1 cellular context compared by ENCODE assay signal in genomic region chr15:55318588-55319494, GRCh38.
TF ChIP-seq lines count a peak whose summit lies in the region.

TSS of gene PIGB (plus strand) at chr15:55319222. CDS start at chr15:55319251, 29 bp downstream.
TSS of gene PIGBOS1 (minus strand) at chr15:55319123. CDS start at chr15:55317792, 1,331 bp downstream.

TF ChIP-seq in GM12878, 131 proteins besides CTCF, POLR2A, EP300 and RAD21 (continued from another document and continues in another):
- TF ChIP-seq USF2 (IDR thresholded peaks at IDR 0.05; ENCODE audit: borderline replicate concordance, low read depth, low read length), result no peak
- peak; percentile 90 for TF ChIP-seq E4F1 (IDR thresholded peaks at IDR 0.05; ENCODE audit: borderline replicate concordance, partially characterized antibody)
- TF ChIP-seq SMC3 (IDR thresholded peaks at IDR 0.05; ENCODE audit: borderline replicate concordance, low read length), result no peak
- peak; percentile 57 for TF ChIP-seq MTA2 (IDR thresholded peaks at IDR 0.05; ENCODE audit: low read depth)
- no peak for TF ChIP-seq E2F8 (IDR thresholded peaks at IDR 0.05; ENCODE audit: low read depth, partially characterized antibody)
- TF ChIP-seq KDM1A (IDR thresholded peaks at IDR 0.05; ENCODE audit: borderline replicate concordance), result no peak
- TF ChIP-seq BCL11A (IDR thresholded peaks at IDR 0.05; ENCODE audit: low read depth, low read length), result no peak
- no peak for TF ChIP-seq EZH2 (IDR thresholded peaks at IDR 0.05; ENCODE audit: borderline replicate concordance, control insufficient read depth, low read depth, low read length)
- TF ChIP-seq CHD4 (IDR thresholded peaks at IDR 0.05), result no peak
- peak; percentile 96 for TF ChIP-seq POLR2AphosphoS5 (IDR thresholded peaks at IDR 0.05; ENCODE audit: low read length)
- no peak; the same call in 1 of the 2 replicates for TF ChIP-seq NR2F1 (conservative IDR thresholded peaks at IDR 0.05)
- TF ChIP-seq NR2C2 (IDR thresholded peaks at IDR 0.05; ENCODE audit: borderline replicate concordance, control insufficient read depth, insufficient read length, low read depth), result no peak
- peak; percentile 75 for TF ChIP-seq ATF7 (IDR thresholded peaks at IDR 0.05; ENCODE audit: low read depth)
- TF ChIP-seq ZBED1 (IDR thresholded peaks at IDR 0.05; ENCODE audit: borderline replicate concordance), result no peak
- peak in 1 of 2 experiments; percentile 52; a peak in 2 of 4 replicates for TF ChIP-seq BHLHE40 (IDR thresholded peaks at IDR 0.05; ENCODE audit: borderline replicate concordance in 1 of 2, low read depth in 2 of 2, low read length in 1 of 2)
- peak; percentile 78 for TF ChIP-seq TAF1 (IDR thresholded peaks at IDR 0.05; ENCODE audit: borderline replicate concordance, low read depth, low read length)
- peak; percentile 20; the same call in 1 of the 2 replicates for TF ChIP-seq ATF2 (IDR thresholded peaks at IDR 0.05; ENCODE audit: low read length)
- no peak for TF ChIP-seq RBBP5 (conservative IDR thresholded peaks at IDR 0.05)
- no peak for TF ChIP-seq ZNF622 (IDR thresholded peaks at IDR 0.05)
- peak; percentile 44; the same call in 1 of the 2 replicates for TF ChIP-seq STAT1 (conservative IDR thresholded peaks at IDR 0.05)
- no peak for TF ChIP-seq SREBF1 (IDR thresholded peaks at IDR 0.05; ENCODE audit: low read length)
- no peak for TF ChIP-seq CHD1 (IDR thresholded peaks at IDR 0.05; ENCODE audit: low read depth, low read length)
- TF ChIP-seq ZBTB33 (IDR thresholded peaks at IDR 0.05), result no peak
- no peak; the same call in 1 of the 2 replicates for TF ChIP-seq FOXM1 (IDR thresholded peaks at IDR 0.05; ENCODE audit: low read depth, low read length)
- TF ChIP-seq SIN3A (IDR thresholded peaks at IDR 0.05; ENCODE audit: low read depth, low read length), result no peak
- TF ChIP-seq SRF (IDR thresholded peaks at IDR 0.05; ENCODE audit: low read depth in 2 of 2, low read length in 2 of 2), result peak in 1 of 2 experiments; percentile 39; a peak in 1 of 4 replicates
- TF ChIP-seq HDGF (IDR thresholded peaks at IDR 0.05), result no peak; the same call in 1 of the 2 replicates
- TF ChIP-seq BCL3 (IDR thresholded peaks at IDR 0.05; ENCODE audit: borderline replicate concordance, insufficient read depth, low read depth, low read length, poor library complexity, severe bottlenecking), result peak; percentile 6
- no peak for TF ChIP-seq JUND (IDR thresholded peaks at IDR 0.05; ENCODE audit: low read depth, low read length)
- TF ChIP-seq EGR1 (IDR thresholded peaks at IDR 0.05; ENCODE audit: borderline replicate concordance in 1 of 2, low read depth in 2 of 2, low read length in 2 of 2), result 0 out of 3 replicates have a peak, but pooled peaks of 1 of the 2 experiments have one; percentile 11
- 0 out of 2 replicates have a peak, but pooled peaks have one; percentile 41 for TF ChIP-seq NR2C1 (IDR thresholded peaks at IDR 0.05)
- no peak for TF ChIP-seq RCOR1 (conservative IDR thresholded peaks at IDR 0.05; ENCODE audit: low read depth, low read length)
- no peak for TF ChIP-seq BMI1 (IDR thresholded peaks at IDR 0.05; ENCODE audit: borderline replicate concordance)
- 0 out of 2 replicates have a peak, but pooled peaks have one; percentile 44 for TF ChIP-seq REST (IDR thresholded peaks at IDR 0.05; ENCODE audit: low read depth, low read length)
- TF ChIP-seq PKNOX1 (IDR thresholded peaks at IDR 0.05), result 0 out of 2 replicates have a peak, but pooled peaks have one; percentile 10
- no peak for TF ChIP-seq MYC (IDR thresholded peaks at IDR 0.05; ENCODE audit: insufficient read depth, insufficient read length, insufficient replicate concordance, low read length, severe bottlenecking)
- peak; percentile 75 for TF ChIP-seq PML (IDR thresholded peaks at IDR 0.05; ENCODE audit: low read length)
- peak; percentile 45 for TF ChIP-seq SKIL (IDR thresholded peaks at IDR 0.05; ENCODE audit: low read depth, poor library complexity, severe bottlenecking)
- TF ChIP-seq ZSCAN29 (IDR thresholded peaks at IDR 0.05), result peak; percentile 10; the same call in 1 of the 2 replicates
- TF ChIP-seq CREB1 (IDR thresholded peaks at IDR 0.05; ENCODE audit: low read depth), result peak; percentile 87
- peak; percentile 23 for TF ChIP-seq SIX5 (IDR thresholded peaks at IDR 0.05; ENCODE audit: low read depth, low read length, severe bottlenecking)
- TF ChIP-seq SMARCA5 (IDR thresholded peaks at IDR 0.05), result peak; percentile 64; the same call in 1 of the 2 replicates
- peak; percentile 82 for TF ChIP-seq YY1 (IDR thresholded peaks at IDR 0.05; ENCODE audit: low read depth, low read length)
